1 cellular context compared by ENCODE assay signal in the genomic region with DNA sequence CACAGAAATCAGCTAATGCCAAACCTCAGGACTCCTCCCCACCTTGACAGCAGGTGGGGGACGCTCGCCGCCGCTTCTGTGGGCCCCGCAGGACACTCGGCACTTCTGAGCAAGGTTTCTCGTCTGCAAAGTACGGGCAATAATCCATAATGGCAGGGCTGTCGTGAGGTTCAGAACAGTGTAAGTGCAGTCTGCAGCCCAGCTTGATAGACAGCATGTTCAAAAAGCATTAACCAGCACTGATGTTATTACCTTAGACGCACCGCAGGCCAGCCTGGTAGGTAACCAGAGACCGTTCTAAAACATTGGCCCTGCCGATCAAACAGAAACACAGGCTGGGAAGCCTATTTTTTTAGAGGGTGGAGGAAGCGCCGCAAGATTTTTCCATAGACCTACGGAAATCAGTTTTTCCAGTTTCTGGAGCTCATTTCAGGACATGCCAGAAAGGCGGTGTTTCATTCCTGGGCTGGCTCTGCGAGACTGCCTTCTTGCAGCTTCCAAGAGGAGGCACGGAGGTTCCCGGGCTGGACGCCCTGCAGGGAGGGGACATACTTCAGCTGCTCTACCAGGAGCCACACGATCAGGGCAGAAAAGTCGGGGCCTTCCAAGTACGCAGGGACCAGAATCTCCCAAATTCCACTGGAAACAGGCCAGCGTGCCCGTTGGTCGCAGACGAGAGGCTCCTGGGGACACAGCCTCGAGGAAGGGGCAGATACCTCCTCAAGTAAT.
TF ChIP-seq lines count a peak whose summit lies in the region.

No MANE protein-coding gene starts in this region.

TF ChIP-seq in GM23338, 12 proteins besides CTCF, POLR2A, EP300 and RAD21 (continued from another document):
- no peak for TF ChIP-seq REST (IDR thresholded peaks at IDR 0.05; ENCODE audit: unreplicated experiment)
- TF ChIP-seq POLR2AphosphoS5 (IDR thresholded peaks at IDR 0.05; ENCODE audit: low read depth) = no peak
